Comparison of ENCODE assay signal across 1 cellular context in the genomic region with DNA sequence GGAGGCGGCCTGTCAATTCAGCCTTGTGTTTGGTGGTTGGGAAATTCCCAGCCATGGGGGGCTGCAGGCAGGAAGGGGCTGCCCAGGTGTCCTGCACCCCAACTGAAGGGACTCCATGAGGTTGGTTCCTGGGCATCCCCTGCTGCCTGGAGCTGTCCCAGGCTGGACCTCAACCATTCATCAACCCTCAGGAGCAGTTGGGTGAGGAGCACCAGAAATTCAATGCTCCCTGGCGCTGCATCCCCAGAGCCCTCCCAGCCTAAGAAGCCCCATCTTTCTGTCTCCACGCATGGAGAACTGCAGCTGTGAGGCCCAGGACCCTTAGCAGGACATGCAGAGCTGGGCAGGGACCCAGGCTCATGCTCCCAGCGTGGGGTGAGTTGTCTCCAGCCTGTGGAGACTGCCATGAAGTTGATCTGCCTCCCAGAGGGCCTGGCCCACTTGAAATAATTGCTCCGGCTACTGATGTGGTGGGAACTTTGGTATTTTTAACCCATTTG.
TF ChIP-seq lines count a peak whose summit lies in the region.

No MANE protein-coding gene starts in this region.

TF ChIP-seq in GM12878, 131 proteins besides CTCF, POLR2A, EP300 and RAD21:
- TF ChIP-seq, protein P1, sequence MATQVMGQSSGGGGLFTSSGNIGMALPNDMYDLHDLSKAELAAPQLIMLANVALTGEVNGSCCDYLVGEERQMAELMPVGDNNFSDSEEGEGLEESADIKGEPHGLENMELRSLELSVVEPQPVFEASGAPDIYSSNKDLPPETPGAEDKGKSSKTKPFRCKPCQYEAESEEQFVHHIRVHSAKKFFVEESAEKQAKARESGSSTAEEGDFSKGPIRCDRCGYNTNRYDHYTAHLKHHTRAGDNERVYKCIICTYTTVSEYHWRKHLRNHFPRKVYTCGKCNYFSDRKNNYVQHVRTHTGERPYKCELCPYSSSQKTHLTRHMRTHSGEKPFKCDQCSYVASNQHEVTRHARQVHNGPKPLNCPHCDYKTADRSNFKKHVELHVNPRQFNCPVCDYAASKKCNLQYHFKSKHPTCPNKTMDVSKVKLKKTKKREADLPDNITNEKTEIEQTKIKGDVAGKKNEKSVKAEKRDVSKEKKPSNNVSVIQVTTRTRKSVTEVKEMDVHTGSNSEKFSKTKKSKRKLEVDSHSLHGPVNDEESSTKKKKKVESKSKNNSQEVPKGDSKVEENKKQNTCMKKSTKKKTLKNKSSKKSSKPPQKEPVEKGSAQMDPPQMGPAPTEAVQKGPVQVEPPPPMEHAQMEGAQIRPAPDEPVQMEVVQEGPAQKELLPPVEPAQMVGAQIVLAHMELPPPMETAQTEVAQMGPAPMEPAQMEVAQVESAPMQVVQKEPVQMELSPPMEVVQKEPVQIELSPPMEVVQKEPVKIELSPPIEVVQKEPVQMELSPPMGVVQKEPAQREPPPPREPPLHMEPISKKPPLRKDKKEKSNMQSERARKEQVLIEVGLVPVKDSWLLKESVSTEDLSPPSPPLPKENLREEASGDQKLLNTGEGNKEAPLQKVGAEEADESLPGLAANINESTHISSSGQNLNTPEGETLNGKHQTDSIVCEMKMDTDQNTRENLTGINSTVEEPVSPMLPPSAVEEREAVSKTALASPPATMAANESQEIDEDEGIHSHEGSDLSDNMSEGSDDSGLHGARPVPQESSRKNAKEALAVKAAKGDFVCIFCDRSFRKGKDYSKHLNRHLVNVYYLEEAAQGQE (IDR thresholded peaks at IDR 0.05; ENCODE audit: low read depth, low read length), result no peak
- TF ChIP-seq KDM1A (IDR thresholded peaks at IDR 0.05; ENCODE audit: borderline replicate concordance) (no peak), HDAC6 (IDR thresholded peaks at IDR 0.05; ENCODE audit: unreplicated experiment) (no peak), YBX1 (IDR thresholded peaks at IDR 0.05) (no peak), IKZF1 (conservative IDR thresholded peaks at IDR 0.05) (peak; percentile 24; the same call in 1 of the 2 replicates), POLR2AphosphoS2 (IDR thresholded peaks at IDR 0.05; ENCODE audit: low read depth, low read length) (no peak), RELA (IDR thresholded peaks at IDR 0.05; ENCODE audit: borderline replicate concordance, partially characterized antibody) (peak; percentile 35), SUPT20H (IDR thresholded peaks at IDR 0.05; ENCODE audit: borderline replicate concordance, control insufficient read depth, low read depth, low read length) (no peak), BRCA1 (IDR thresholded peaks at IDR 0.05; ENCODE audit: low read depth, low read length) (no peak), RB1 (IDR thresholded peaks at IDR 0.05; ENCODE audit: borderline replicate concordance) (no peak), RUNX3 (IDR thresholded peaks at IDR 0.05; ENCODE audit: low read length) (peak; percentile 55), PML (IDR thresholded peaks at IDR 0.05; ENCODE audit: low read length) (no peak), NR2C1 (IDR thresholded peaks at IDR 0.05) (no peak), PAX8 (IDR thresholded peaks at IDR 0.05) (no peak), RAD51 (IDR thresholded peaks at IDR 0.05) (no peak), SP1 (IDR thresholded peaks at IDR 0.05; ENCODE audit: low read depth, low read length) (no peak), ESRRA (IDR thresholded peaks at IDR 0.05; ENCODE audit: low read length) (no peak), POU2F2 (IDR thresholded peaks at IDR 0.05; ENCODE audit: borderline replicate concordance, low read depth, low read length) (0 out of 3 replicates have a peak, but pooled peaks have one; percentile 16), EGR1 (IDR thresholded peaks at IDR 0.05; ENCODE audit: borderline replicate concordance in 1 of 2, low read depth in 2 of 2, low read length in 2 of 2) (no peak), NR2F1 (conservative IDR thresholded peaks at IDR 0.05) (no peak), YY1 (IDR thresholded peaks at IDR 0.05; ENCODE audit: low read depth, low read length) (no peak), KLF5 (IDR thresholded peaks at IDR 0.05; ENCODE audit: partially characterized antibody) (no peak), RCOR1 (conservative IDR thresholded peaks at IDR 0.05; ENCODE audit: low read depth, low read length) (no peak), NRF1 (conservative IDR thresholded peaks at IDR 0.05; ENCODE audit: low read depth, low read length) (no peak), SIN3A (IDR thresholded peaks at IDR 0.05; ENCODE audit: low read depth, low read length) (no peak), TARDBP (IDR thresholded peaks at IDR 0.05; ENCODE audit: borderline replicate concordance) (no peak)
- TF ChIP-seq, protein P2, sequence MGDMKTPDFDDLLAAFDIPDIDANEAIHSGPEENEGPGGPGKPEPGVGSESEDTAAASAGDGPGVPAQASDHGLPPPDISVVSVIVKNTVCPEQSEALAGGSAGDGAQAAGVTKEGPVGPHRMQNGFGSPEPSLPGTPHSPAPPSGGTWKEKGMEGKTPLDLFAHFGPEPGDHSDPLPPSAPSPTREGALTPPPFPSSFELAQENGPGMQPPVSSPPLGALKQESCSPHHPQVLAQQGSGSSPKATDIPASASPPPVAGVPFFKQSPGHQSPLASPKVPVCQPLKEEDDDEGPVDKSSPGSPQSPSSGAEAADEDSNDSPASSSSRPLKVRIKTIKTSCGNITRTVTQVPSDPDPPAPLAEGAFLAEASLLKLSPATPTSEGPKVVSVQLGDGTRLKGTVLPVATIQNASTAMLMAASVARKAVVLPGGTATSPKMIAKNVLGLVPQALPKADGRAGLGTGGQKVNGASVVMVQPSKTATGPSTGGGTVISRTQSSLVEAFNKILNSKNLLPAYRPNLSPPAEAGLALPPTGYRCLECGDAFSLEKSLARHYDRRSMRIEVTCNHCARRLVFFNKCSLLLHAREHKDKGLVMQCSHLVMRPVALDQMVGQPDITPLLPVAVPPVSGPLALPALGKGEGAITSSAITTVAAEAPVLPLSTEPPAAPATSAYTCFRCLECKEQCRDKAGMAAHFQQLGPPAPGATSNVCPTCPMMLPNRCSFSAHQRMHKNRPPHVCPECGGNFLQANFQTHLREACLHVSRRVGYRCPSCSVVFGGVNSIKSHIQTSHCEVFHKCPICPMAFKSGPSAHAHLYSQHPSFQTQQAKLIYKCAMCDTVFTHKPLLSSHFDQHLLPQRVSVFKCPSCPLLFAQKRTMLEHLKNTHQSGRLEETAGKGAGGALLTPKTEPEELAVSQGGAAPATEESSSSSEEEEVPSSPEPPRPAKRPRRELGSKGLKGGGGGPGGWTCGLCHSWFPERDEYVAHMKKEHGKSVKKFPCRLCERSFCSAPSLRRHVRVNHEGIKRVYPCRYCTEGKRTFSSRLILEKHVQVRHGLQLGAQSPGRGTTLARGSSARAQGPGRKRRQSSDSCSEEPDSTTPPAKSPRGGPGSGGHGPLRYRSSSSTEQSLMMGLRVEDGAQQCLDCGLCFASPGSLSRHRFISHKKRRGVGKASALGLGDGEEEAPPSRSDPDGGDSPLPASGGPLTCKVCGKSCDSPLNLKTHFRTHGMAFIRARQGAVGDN (IDR thresholded peaks at IDR 0.05), result no peak
- TF ChIP-seq, protein P3, sequence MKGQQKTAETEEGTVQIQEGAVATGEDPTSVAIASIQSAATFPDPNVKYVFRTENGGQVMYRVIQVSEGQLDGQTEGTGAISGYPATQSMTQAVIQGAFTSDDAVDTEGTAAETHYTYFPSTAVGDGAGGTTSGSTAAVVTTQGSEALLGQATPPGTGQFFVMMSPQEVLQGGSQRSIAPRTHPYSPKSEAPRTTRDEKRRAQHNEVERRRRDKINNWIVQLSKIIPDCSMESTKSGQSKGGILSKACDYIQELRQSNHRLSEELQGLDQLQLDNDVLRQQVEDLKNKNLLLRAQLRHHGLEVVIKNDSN (IDR thresholded peaks at IDR 0.05; ENCODE audit: borderline replicate concordance, extremely low read length, insufficient read depth, low read depth, low read length), result no peak
- TF ChIP-seq, protein P4, sequence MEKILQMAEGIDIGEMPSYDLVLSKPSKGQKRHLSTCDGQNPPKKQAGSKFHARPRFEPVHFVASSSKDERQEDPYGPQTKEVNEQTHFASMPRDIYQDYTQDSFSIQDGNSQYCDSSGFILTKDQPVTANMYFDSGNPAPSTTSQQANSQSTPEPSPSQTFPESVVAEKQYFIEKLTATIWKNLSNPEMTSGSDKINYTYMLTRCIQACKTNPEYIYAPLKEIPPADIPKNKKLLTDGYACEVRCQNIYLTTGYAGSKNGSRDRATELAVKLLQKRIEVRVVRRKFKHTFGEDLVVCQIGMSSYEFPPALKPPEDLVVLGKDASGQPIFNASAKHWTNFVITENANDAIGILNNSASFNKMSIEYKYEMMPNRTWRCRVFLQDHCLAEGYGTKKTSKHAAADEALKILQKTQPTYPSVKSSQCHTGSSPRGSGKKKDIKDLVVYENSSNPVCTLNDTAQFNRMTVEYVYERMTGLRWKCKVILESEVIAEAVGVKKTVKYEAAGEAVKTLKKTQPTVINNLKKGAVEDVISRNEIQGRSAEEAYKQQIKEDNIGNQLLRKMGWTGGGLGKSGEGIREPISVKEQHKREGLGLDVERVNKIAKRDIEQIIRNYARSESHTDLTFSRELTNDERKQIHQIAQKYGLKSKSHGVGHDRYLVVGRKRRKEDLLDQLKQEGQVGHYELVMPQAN (conservative IDR thresholded peaks at IDR 0.05), result no peak
- TF ChIP-seq, protein P5, sequence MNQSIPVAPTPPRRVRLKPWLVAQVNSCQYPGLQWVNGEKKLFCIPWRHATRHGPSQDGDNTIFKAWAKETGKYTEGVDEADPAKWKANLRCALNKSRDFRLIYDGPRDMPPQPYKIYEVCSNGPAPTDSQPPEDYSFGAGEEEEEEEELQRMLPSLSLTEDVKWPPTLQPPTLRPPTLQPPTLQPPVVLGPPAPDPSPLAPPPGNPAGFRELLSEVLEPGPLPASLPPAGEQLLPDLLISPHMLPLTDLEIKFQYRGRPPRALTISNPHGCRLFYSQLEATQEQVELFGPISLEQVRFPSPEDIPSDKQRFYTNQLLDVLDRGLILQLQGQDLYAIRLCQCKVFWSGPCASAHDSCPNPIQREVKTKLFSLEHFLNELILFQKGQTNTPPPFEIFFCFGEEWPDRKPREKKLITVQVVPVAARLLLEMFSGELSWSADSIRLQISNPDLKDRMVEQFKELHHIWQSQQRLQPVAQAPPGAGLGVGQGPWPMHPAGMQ (IDR thresholded peaks at IDR 0.05; ENCODE audit: borderline replicate concordance), result no peak
- TF ChIP-seq, protein P6, sequence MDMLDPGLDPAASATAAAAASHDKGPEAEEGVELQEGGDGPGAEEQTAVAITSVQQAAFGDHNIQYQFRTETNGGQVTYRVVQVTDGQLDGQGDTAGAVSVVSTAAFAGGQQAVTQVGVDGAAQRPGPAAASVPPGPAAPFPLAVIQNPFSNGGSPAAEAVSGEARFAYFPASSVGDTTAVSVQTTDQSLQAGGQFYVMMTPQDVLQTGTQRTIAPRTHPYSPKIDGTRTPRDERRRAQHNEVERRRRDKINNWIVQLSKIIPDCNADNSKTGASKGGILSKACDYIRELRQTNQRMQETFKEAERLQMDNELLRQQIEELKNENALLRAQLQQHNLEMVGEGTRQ (IDR thresholded peaks at IDR 0.05; ENCODE audit: borderline replicate concordance, low read depth, low read length), result no peak
- TF ChIP-seq, protein P7, sequence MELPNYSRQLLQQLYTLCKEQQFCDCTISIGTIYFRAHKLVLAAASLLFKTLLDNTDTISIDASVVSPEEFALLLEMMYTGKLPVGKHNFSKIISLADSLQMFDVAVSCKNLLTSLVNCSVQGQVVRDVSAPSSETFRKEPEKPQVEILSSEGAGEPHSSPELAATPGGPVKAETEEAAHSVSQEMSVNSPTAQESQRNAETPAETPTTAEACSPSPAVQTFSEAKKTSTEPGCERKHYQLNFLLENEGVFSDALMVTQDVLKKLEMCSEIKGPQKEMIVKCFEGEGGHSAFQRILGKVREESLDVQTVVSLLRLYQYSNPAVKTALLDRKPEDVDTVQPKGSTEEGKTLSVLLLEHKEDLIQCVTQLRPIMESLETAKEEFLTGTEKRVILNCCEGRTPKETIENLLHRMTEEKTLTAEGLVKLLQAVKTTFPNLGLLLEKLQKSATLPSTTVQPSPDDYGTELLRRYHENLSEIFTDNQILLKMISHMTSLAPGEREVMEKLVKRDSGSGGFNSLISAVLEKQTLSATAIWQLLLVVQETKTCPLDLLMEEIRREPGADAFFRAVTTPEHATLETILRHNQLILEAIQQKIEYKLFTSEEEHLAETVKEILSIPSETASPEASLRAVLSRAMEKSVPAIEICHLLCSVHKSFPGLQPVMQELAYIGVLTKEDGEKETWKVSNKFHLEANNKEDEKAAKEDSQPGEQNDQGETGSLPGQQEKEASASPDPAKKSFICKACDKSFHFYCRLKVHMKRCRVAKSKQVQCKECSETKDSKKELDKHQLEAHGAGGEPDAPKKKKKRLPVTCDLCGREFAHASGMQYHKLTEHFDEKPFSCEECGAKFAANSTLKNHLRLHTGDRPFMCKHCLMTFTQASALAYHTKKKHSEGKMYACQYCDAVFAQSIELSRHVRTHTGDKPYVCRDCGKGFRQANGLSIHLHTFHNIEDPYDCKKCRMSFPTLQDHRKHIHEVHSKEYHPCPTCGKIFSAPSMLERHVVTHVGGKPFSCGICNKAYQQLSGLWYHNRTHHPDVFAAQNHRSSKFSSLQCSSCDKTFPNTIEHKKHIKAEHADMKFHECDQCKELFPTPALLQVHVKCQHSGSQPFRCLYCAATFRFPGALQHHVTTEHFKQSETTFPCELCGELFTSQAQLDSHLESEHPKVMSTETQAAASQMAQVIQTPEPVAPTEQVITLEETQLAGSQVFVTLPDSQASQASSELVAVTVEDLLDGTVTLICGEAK (IDR thresholded peaks at IDR 0.05; ENCODE audit: borderline replicate concordance), result no peak
- TF ChIP-seq, protein P8, sequence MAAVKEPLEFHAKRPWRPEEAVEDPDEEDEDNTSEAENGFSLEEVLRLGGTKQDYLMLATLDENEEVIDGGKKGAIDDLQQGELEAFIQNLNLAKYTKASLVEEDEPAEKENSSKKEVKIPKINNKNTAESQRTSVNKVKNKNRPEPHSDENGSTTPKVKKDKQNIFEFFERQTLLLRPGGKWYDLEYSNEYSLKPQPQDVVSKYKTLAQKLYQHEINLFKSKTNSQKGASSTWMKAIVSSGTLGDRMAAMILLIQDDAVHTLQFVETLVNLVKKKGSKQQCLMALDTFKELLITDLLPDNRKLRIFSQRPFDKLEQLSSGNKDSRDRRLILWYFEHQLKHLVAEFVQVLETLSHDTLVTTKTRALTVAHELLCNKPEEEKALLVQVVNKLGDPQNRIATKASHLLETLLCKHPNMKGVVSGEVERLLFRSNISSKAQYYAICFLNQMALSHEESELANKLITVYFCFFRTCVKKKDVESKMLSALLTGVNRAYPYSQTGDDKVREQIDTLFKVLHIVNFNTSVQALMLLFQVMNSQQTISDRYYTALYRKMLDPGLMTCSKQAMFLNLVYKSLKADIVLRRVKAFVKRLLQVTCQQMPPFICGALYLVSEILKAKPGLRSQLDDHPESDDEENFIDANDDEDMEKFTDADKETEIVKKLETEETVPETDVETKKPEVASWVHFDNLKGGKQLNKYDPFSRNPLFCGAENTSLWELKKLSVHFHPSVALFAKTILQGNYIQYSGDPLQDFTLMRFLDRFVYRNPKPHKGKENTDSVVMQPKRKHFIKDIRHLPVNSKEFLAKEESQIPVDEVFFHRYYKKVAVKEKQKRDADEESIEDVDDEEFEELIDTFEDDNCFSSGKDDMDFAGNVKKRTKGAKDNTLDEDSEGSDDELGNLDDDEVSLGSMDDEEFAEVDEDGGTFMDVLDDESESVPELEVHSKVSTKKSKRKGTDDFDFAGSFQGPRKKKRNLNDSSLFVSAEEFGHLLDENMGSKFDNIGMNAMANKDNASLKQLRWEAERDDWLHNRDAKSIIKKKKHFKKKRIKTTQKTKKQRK (IDR thresholded peaks at IDR 0.05; ENCODE audit: low read depth, low read length), result no peak
